In genomic region chr7:115676707-115677106, GRCh38 we compare ENCODE assay signal across 1 cellular context.
TF ChIP-seq lines count a peak whose summit lies in the region.

No MANE protein-coding gene starts in this region.

TF ChIP-seq in IMR-90, 13 proteins besides CTCF, POLR2A, EP300 and RAD21 (continued from another document):
- TF ChIP-seq, protein P1, sequence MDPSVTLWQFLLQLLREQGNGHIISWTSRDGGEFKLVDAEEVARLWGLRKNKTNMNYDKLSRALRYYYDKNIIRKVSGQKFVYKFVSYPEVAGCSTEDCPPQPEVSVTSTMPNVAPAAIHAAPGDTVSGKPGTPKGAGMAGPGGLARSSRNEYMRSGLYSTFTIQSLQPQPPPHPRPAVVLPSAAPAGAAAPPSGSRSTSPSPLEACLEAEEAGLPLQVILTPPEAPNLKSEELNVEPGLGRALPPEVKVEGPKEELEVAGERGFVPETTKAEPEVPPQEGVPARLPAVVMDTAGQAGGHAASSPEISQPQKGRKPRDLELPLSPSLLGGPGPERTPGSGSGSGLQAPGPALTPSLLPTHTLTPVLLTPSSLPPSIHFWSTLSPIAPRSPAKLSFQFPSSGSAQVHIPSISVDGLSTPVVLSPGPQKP (IDR thresholded peaks at IDR 0.05; ENCODE audit: borderline replicate concordance, low read depth, low read length): no peak
- TF ChIP-seq CEBPB (IDR thresholded peaks at IDR 0.05; ENCODE audit: low read depth, low read length): no peak
- no peak for TF ChIP-seq RFX5 (IDR thresholded peaks at IDR 0.05; ENCODE audit: low read depth, low read length)
- no peak for TF ChIP-seq MAZ (IDR thresholded peaks at IDR 0.05; ENCODE audit: borderline replicate concordance, low read depth, low read length)
- TF ChIP-seq NFE2L2 (IDR thresholded peaks at IDR 0.05; ENCODE audit: low read depth, low read length): no peak
- no peak for TF ChIP-seq MAFK (IDR thresholded peaks at IDR 0.05; ENCODE audit: low read depth, low read length)
- TF ChIP-seq RCOR1 (IDR thresholded peaks at IDR 0.05; ENCODE audit: insufficient replicate concordance, low read length): no peak
